In genomic region chr1:231170875-231171274, GRCh38 we compare ENCODE assay signal across 16 cellular contexts. TPM values are rescaled to one million over a fixed set of nuclear protein-coding genes. Genes with fewer than 3 reads are reported as not detected.
DNase-seq lines count a peak whose midpoint lies in the region; ATAC-seq and TF ChIP-seq lines count a peak whose summit lies in the region.
"Had no signal": no experiment of that assay in that cellular context is flagged by ENCODE, and none has a peak within 500 bp of the region (broad histone marks: within the 10 kb centered on the region; RNA-seq: fewer than 3 reads in every experiment).

No MANE protein-coding gene starts in this region.

- no peak overlapping the region for H3K4ac ChIP-seq in IMR-90 (ENCODE audit: low read depth, low read length)

- no peaks in the 10 kb centered on the region for H3K4me1 ChIP-seq in IMR-90 (ENCODE audit: control insufficient read depth, insufficient read depth, low read length)
- H3K4me1 ChIP-seq: body of pancreas, heart right ventricle had no signal

- no peak overlapping the region for H2AK5ac ChIP-seq in IMR-90 (ENCODE audit: low read depth, low read length)

- no peaks in the 10 kb centered on the region for H4K20me1 ChIP-seq in IMR-90 (ENCODE audit: insufficient read depth, low read length)

- H4K5ac ChIP-seq in IMR-90 (ENCODE audit: low read depth, low read length): no peak overlapping the region

- H3K9ac ChIP-seq in IMR-90 (ENCODE audit: low read depth, low read length): no peak overlapping the region

- no TSS peak for BruUV-seq in IMR-90 (replicated peaks; lab: Mats Ljungman, UMichigan)

- peaks cover 4% of the 10 kb centered on the region for H3K27me3 ChIP-seq in IMR-90 (ENCODE audit: control insufficient read depth, insufficient read depth, low read length)
- H3K27me3 ChIP-seq: body of pancreas had no signal

- peak; percentile 29 for DNase-seq in DMS53 (lab: John Stamatoyannopoulos, UW)
- DNase-seq in DMS53 treated with DMSO at 0.1 percent for 48 hours (lab: John Stamatoyannopoulos, UW; ENCODE audit: unreplicated experiment): no peak
- DNase-seq in IMR-90: no peak
- peak; percentile 39 for DNase-seq in iPS-NIHi11 (ENCODE audit: low spot score)
- no peak for DNase-seq in GM13976 (ENCODE audit: low spot score)
- DNase-seq in omental fat pad (ENCODE audit: low spot score): no peak
- no peak for DNase-seq in 8988T
- DNase-seq: activated CD4-positive, alpha-beta T cell treated with anti-CD3 and anti-CD28 coated beads for 4 hours; body of pancreas; heart right ventricle; NCI-H345; stimulated activated CD4-positive, alpha-beta T cell treated with anti-CD3 and anti-CD28 coated beads, Interleukin-12 subunit alpha, Interleukin-12 subunit beta, amount 100 ng/mL, for 4 hours had no signal

- intact Hi-C loops in IMR-90 (cut with micrococcal nuclease): no loop called here

- CTCF ChIA-PET in IMR-90 (lab: Yijun Ruan, JAX): no interaction called here

- TF ChIP-seq CTCF in IMR-90 (conservative IDR thresholded peaks at IDR 0.05; ENCODE audit: low read depth, low read length): no peak
- no peak for TF ChIP-seq CTCF in GM13976 (IDR thresholded peaks at IDR 0.05; ENCODE audit: borderline replicate concordance, control extremely low read depth, extremely low read depth, insufficient read depth, missing control alignments)
- TF ChIP-seq CTCF in omental fat pad (IDR thresholded peaks at IDR 0.05): no peak

- H2AK9ac ChIP-seq in IMR-90 (replicated peaks; ENCODE audit: low read depth, low read length, poor library complexity): no peak overlapping the region

- no peak overlapping the region for H4K8ac ChIP-seq in IMR-90 (ENCODE audit: low read depth in 2 of 2, low read length in 2 of 2)

- H3K56ac ChIP-seq in IMR-90 (ENCODE audit: extremely low read depth, insufficient read depth, low read length): no peak overlapping the region

- no peak overlapping the region for H3K27ac ChIP-seq in IMR-90 (ENCODE audit: insufficient read depth, low read length)
- H3K27ac ChIP-seq: body of pancreas, heart right ventricle had no signal

- no CpG with 5 or more reads among the region's 1 CpG for WGBS in IMR-90 (ENCODE audit: extremely low coverage in 2 of 2, insufficient read length in 1 of 2), 2 experiments

- dilution Hi-C loops in IMR-90 (cut with HindIII; ENCODE audit: low sequenced_read_pairs, unreplicated experiment): no loop called here

- H2BK15ac ChIP-seq in IMR-90 (ENCODE audit: low read depth, low read length): no peak overlapping the region

- H3K9me3 ChIP-seq in IMR-90 (ENCODE audit: control insufficient read depth, insufficient read depth, low read length): no peaks in the 10 kb centered on the region
- H3K9me3 ChIP-seq: body of pancreas, heart right ventricle had no signal

- TF ChIP-seq POLR2A in IMR-90 (IDR thresholded peaks at IDR 0.05; ENCODE audit: low read depth, low read length): no peak

- H3K23ac ChIP-seq in IMR-90 (ENCODE audit: low read depth, low read length): no peak overlapping the region

- no peak overlapping the region for H2AFZ ChIP-seq in IMR-90 (replicated peaks; ENCODE audit: low read length, poor library complexity)

- H3K4me3 ChIP-seq in IMR-90 (ENCODE audit: insufficient read depth, low read depth, low read length): no peak overlapping the region
- H3K4me3 ChIP-seq: body of pancreas, heart right ventricle had no signal

- H2BK20ac ChIP-seq in IMR-90 (ENCODE audit: low read depth, low read length): no peak overlapping the region

- no peak for ATAC-seq in IMR-90 (ENCODE audit: low read depth)
- peak; percentile 47; the same call in 2 of the 3 replicates for ATAC-seq in SK-N-SH treated with all-trans-retinoic acid at 6 μM for 48 hours
- no peak for ATAC-seq in omental fat pad (ENCODE audit: low FRiP score)
- ATAC-seq: activated T-helper 17 cell treated with anti-CD3 and anti-CD28 coated beads, Interleukin-2, amount 50 U/mL, for 72 hours; body of pancreas; heart right ventricle had no signal

- no peak overlapping the region for H3K18ac ChIP-seq in IMR-90 (ENCODE audit: low read depth, low read length)

- in situ Hi-C loops in IMR-90 (cut with MboI; ENCODE audit: low sequenced_read_pairs) (no loop called here), GM13976 (cut with MboI; ENCODE audit: low sequenced_read_pairs, unreplicated experiment) (no loop called here)

- no peak overlapping the region for H4K91ac ChIP-seq in IMR-90 (ENCODE audit: insufficient read depth, low read depth, low read length)

- no peak overlapping the region for H2BK5ac ChIP-seq in IMR-90 (ENCODE audit: low read depth, low read length, poor library complexity, severe bottlenecking)

- H3K9me1 ChIP-seq in IMR-90 (ENCODE audit: insufficient read depth, low read length): no peaks in the 10 kb centered on the region

- H3K4me2 ChIP-seq in IMR-90 (ENCODE audit: low read depth, low read length): no peak overlapping the region

- POLR2A ChIA-PET in IMR-90 (lab: Charles Lee; ENCODE audit: unreplicated experiment): no interaction called here

- no peaks in the 10 kb centered on the region for H3K36me3 ChIP-seq in IMR-90 (ENCODE audit: control insufficient read depth, insufficient read depth, low read length)
- H3K36me3 ChIP-seq: heart right ventricle had no signal

- no peaks in the 10 kb centered on the region for H3K79me1 ChIP-seq in IMR-90 (ENCODE audit: low read depth in 1 of 2, low read length in 2 of 2)

- H2BK120ac ChIP-seq in IMR-90 (ENCODE audit: low read depth, low read length): no peak overlapping the region

- no peak for TF ChIP-seq RAD21 in IMR-90 (IDR thresholded peaks at IDR 0.05; ENCODE audit: low read length)

- no peak overlapping the region for H3K14ac ChIP-seq in IMR-90 (replicated peaks; ENCODE audit: low read depth, low read length)

TF ChIP-seq in IMR-90, 13 proteins besides CTCF, POLR2A, EP300 and RAD21:
- 0 out of 2 replicates have a peak, but pooled peaks have one; percentile 18 for TF ChIP-seq NFE2L2 (IDR thresholded peaks at IDR 0.05; ENCODE audit: low read depth, low read length)
- no peak for TF ChIP-seq CEBPB (IDR thresholded peaks at IDR 0.05; ENCODE audit: low read depth, low read length)
- peak; percentile 85 for TF ChIP-seq MAFK (IDR thresholded peaks at IDR 0.05; ENCODE audit: low read depth, low read length)

TF ChIP-seq in SK-N-SH treated with all-trans-retinoic acid at 6 μM for 48 hours, 23 proteins besides CTCF, POLR2A, EP300 and RAD21:
- TF ChIP-seq ISL1 (CRISPR knock-in tag; IDR thresholded peaks at IDR 0.05) (no peak), ZFP3 (CRISPR knock-in tag; IDR thresholded peaks at IDR 0.05) (no peak), GLIS3 (CRISPR knock-in tag; IDR thresholded peaks at IDR 0.05) (no peak), OSR1 (CRISPR knock-in tag; IDR thresholded peaks at IDR 0.05) (no peak), ZNF70 (CRISPR knock-in tag; IDR thresholded peaks at IDR 0.05) (no peak), ZNF565 (CRISPR knock-in tag; conservative IDR thresholded peaks at IDR 0.05; ENCODE audit: low read depth) (no peak), PPARA (CRISPR knock-in tag; IDR thresholded peaks at IDR 0.05; ENCODE audit: borderline replicate concordance) (no peak), ARNTL (CRISPR knock-in tag; IDR thresholded peaks at IDR 0.05; ENCODE audit: borderline replicate concordance, low read depth) (no peak), RARB (CRISPR knock-in tag; IDR thresholded peaks at IDR 0.05) (no peak), BACH2 (CRISPR knock-in tag; IDR thresholded peaks at IDR 0.05; ENCODE audit: borderline replicate concordance) (no peak), CSDC2 (CRISPR knock-in tag; IDR thresholded peaks at IDR 0.05) (no peak)

RNA-seq across cellular contexts. Expression of gene TRIM67, which starts 9.0 kb away (rescaled TPM):
- total RNA-seq in IMR-90 (2012; rRNA removed) (not detected in 2 replicates), omental fat pad (under 1 TPM in 2 of 4 donors, not detected in 2; 0.06 to 0.32 TPM)
- polyA plus RNA-seq in IMR-90 (2012; rRNA removed): not detected in 2 replicates
- not detected in 2 replicates for polyA plus RNA-seq in IMR-90 (2012; cell fraction: cytosol; rRNA removed)
- not detected in 2 replicates for polyA plus RNA-seq in IMR-90 (2012; cell fraction: nucleus; rRNA removed; ENCODE audit: low replicate concordance)
- total RNA-seq: activated T-helper 17 cell treated with anti-CD3 and anti-CD28 coated beads, Interleukin-2, amount 50 U/mL, for 72 hours; ureter had no signal
- polyA plus RNA-seq: heart right ventricle, liver had no signal

Comparison
In these comparisons a context has a peak if more than half of its experiments do, and no peak if none do; other contexts are left out.
1. DNase-seq: peak in DMS53 (single experiment) and iPS-NIHi11 (single experiment); none in DMS53 treated with DMSO at 0.1 percent for 48 hours (single experiment), IMR-90 (single experiment), GM13976 (single experiment), omental fat pad (single experiment) and 8988T (single experiment).